Comparison of ENCODE assay signal across 13 cellular contexts in genomic region chr1:12480031-12480430, GRCh38.
DNase-seq lines count a peak whose midpoint lies in the region; ATAC-seq and TF ChIP-seq lines count a peak whose summit lies in the region.
"Had no signal": no experiment of that assay in that cellular context is flagged by ENCODE, and none has a peak within 500 bp of the region (broad histone marks: within the 10 kb centered on the region; RNA-seq: fewer than 3 reads in every experiment).

No MANE protein-coding gene starts in this region.

- H3K9me3 Mint-ChIP-seq in CD8-positive, alpha-beta T cell: no peaks in the 10 kb centered on the region
- H3K9me3 Mint-ChIP-seq: neural crest cell had no signal

- H3K4me1 Mint-ChIP-seq in CD8-positive, alpha-beta T cell (ENCODE audit: low read depth): peaks cover 73% of the 10 kb centered on the region

- H3K4me3 ChIP-seq in CD8-positive, alpha-beta T cell (ENCODE audit: low read depth, low read length): no peak overlapping the region
- no peak overlapping the region for H3K4me3 ChIP-seq in Panc1 (ENCODE audit: low read depth in 2 of 2, low read length in 2 of 2)
- no peak overlapping the region for H3K4me3 ChIP-seq in esophagus (ENCODE audit: low read depth in 1 of 2, low read length in 2 of 2)
- no peak overlapping the region for H3K4me3 ChIP-seq in rectal smooth muscle tissue (ENCODE audit: low read length)
- H3K4me3 ChIP-seq in suprapubic skin: no peak overlapping the region

- in situ Hi-C loops in Panc1 (cut with HindIII; ENCODE audit: low pct_unique_long_range_greater_than_20kb, low sequenced_read_pairs): no loop called here

- no peak for TF ChIP-seq POLR2A in suprapubic skin (IDR thresholded peaks at IDR 0.05)

- peak overlapping the region; percentile 89 for H3K27ac Mint-ChIP-seq in CD8-positive, alpha-beta T cell

- no peak for TF ChIP-seq EP300 in suprapubic skin (IDR thresholded peaks at IDR 0.05)

- no peaks in the 10 kb centered on the region for H3K9me3 ChIP-seq in CD8-positive, alpha-beta T cell (ENCODE audit: low read length)
- peaks cover 8% of the 10 kb centered on the region; the same call in 1 of the 2 replicates for H3K9me3 ChIP-seq in Panc1 (ENCODE audit: control insufficient read depth, insufficient read depth, low read depth, low read length)
- no peaks in the 10 kb centered on the region for H3K9me3 ChIP-seq in esophagus (ENCODE audit: control insufficient read depth in 2 of 2, insufficient read depth in 1 of 2, low read depth in 1 of 2, low read length in 1 of 2)
- H3K9me3 ChIP-seq in suprapubic skin: no peaks in the 10 kb centered on the region

- H3K36me3 Mint-ChIP-seq in CD8-positive, alpha-beta T cell: peaks cover 21% of the 10 kb centered on the region

- no peak overlapping the region for H3K27ac ChIP-seq in CD8-positive, alpha-beta T cell (ENCODE audit: low read depth, low read length)
- peak overlapping the region; percentile 99 for H3K27ac ChIP-seq in Panc1 (ENCODE audit: low read length)
- H3K27ac ChIP-seq in esophagus (ENCODE audit: low read depth in 2 of 2, low read length in 1 of 2): peak overlapping the region; percentile 93 to 98
- H3K27ac ChIP-seq in rectal smooth muscle tissue (ENCODE audit: low read depth, low read length): peak overlapping the region; percentile 53
- no peak overlapping the region for H3K27ac ChIP-seq in suprapubic skin
- H3K27ac ChIP-seq: WERI-Rb-1 had no signal

- TF ChIP-seq CTCF in CD8-positive, alpha-beta T cell (IDR thresholded peaks at IDR 0.05): no peak
- TF ChIP-seq CTCF in Panc1 (IDR thresholded peaks at IDR 0.05) (no peak), suprapubic skin (IDR thresholded peaks at IDR 0.05) (no peak)

- POLR2A ChIA-PET in CD8-positive, alpha-beta T cell (lab: Charles Lee): no interaction called here
- POLR2A ChIA-PET in Panc1 (lab: Charles Lee): no interaction called here

- 95 to 96% methylated on average over 3 of the region's 3 CpGs for WGBS in esophagus, 2 donors
- WGBS in suprapubic skin: 97% methylated on average over 3 of the region's 3 CpGs

- DNase-seq in CD8-positive, alpha-beta T cell: no peak
- DNase-seq in Panc1 (ENCODE audit: low read depth, low spot score): no peak
- DNase-seq in AG08395 (ENCODE audit: low spot score): no peak
- no peak for DNase-seq in DMS53 treated with DMSO at 0.1 percent for 48 hours (lab: John Stamatoyannopoulos, UW; ENCODE audit: unreplicated experiment)
- no peak for DNase-seq in suprapubic skin (ENCODE audit: low spot score in 2 of 2)
- DNase-seq: activated naive CD4-positive, alpha-beta T cell treated with Interleukin-2 at 50 U/mL for 16 hours; NCI-H1930; stimulated activated CD4-positive, alpha-beta T cell treated with anti-CD3 and anti-CD28 coated beads, Interleukin-1b, Interleukin-23, amount 100 ng/mL, for 48 hours; WERI-Rb-1 had no signal

- H3K27me3 Mint-ChIP-seq in CD8-positive, alpha-beta T cell (ENCODE audit: low read depth): no peaks in the 10 kb centered on the region

- CTCF ChIA-PET in CD8-positive, alpha-beta T cell (lab: Charles Lee): interaction anchor here (0.8 to 1.4 kb wide), 2 partner anchors 119 to 141 kb away, joined by 3 to 4 read pairs; no protein-coding TSS in a partner anchor
- CTCF ChIA-PET in Panc1 (lab: Charles Lee): no interaction called here

- intact Hi-C loops in CD8-positive, alpha-beta T cell (cut with DNase I, micrococcal nuclease): no loop called here
- intact Hi-C loops in Panc1 (cut with micrococcal nuclease; ENCODE audit: unreplicated experiment): loop anchor here (5.0 kb wide), 1 partner anchor 47 kb away; no protein-coding TSS in a partner anchor

- H3K27me3 ChIP-seq in CD8-positive, alpha-beta T cell (ENCODE audit: insufficient read depth, low read length): no peaks in the 10 kb centered on the region
- no peaks in the 10 kb centered on the region for H3K27me3 ChIP-seq in Panc1 (ENCODE audit: control insufficient read depth, insufficient read depth, low read length)
- H3K27me3 ChIP-seq in esophagus (ENCODE audit: control insufficient read depth in 1 of 2, insufficient read depth in 2 of 2, low read length in 2 of 2): no peaks in the 10 kb centered on the region
- no peaks in the 10 kb centered on the region for H3K27me3 ChIP-seq in rectal smooth muscle tissue (ENCODE audit: control insufficient read depth, insufficient read depth, low read length)
- no peaks in the 10 kb centered on the region for H3K27me3 ChIP-seq in suprapubic skin

- no peak for ATAC-seq in CD8-positive, alpha-beta T cell
- no peak for ATAC-seq in Panc1
- no peak for ATAC-seq in HG03354 (IDR thresholded peaks at IDR 0.05; ENCODE audit: poor library complexity, severe bottlenecking, unreplicated experiment)

- no TSS peak for BruUV-seq in Panc1 (replicated peaks; lab: Mats Ljungman, UMichigan)

- no peaks in the 10 kb centered on the region for H3K36me3 ChIP-seq in CD8-positive, alpha-beta T cell (ENCODE audit: insufficient read depth, low read length)
- H3K36me3 ChIP-seq in Panc1 (ENCODE audit: control insufficient read depth, insufficient read depth, low read length): no peaks in the 10 kb centered on the region
- H3K36me3 ChIP-seq in esophagus (ENCODE audit: control insufficient read depth in 2 of 2, insufficient read depth in 2 of 2, low read length in 1 of 2): peaks cover 0 to 4% of the 10 kb centered on the region in 2 donors
- H3K36me3 ChIP-seq in rectal smooth muscle tissue (ENCODE audit: control insufficient read depth, insufficient read depth, low read length): no peaks in the 10 kb centered on the region
- no peaks in the 10 kb centered on the region for H3K36me3 ChIP-seq in suprapubic skin
- H3K36me3 ChIP-seq: WERI-Rb-1 had no signal

- peak overlapping the region; percentile 26 for H3K4me3 Mint-ChIP-seq in CD8-positive, alpha-beta T cell
- H3K4me3 Mint-ChIP-seq: neural crest cell had no signal

- H3K4me1 ChIP-seq in CD8-positive, alpha-beta T cell (ENCODE audit: insufficient read depth, low read length): peaks cover 71% of the 10 kb centered on the region
- peaks cover 67% of the 10 kb centered on the region for H3K4me1 ChIP-seq in Panc1 (ENCODE audit: control insufficient read depth, insufficient read depth, low read length)
- peaks cover 21 to 33% of the 10 kb centered on the region in 2 donors for H3K4me1 ChIP-seq in esophagus (ENCODE audit: control insufficient read depth in 2 of 2, insufficient read depth in 2 of 2, low read length in 1 of 2)
- peaks cover 48% of the 10 kb centered on the region for H3K4me1 ChIP-seq in rectal smooth muscle tissue (ENCODE audit: control insufficient read depth, insufficient read depth, low read length)
- peaks cover 69% of the 10 kb centered on the region for H3K4me1 ChIP-seq in suprapubic skin

- H3K9ac ChIP-seq in rectal smooth muscle tissue (ENCODE audit: low read length): no peak overlapping the region

Comparison
In these comparisons a context has a peak if more than half of its experiments do, and no peak if none do; other contexts are left out.
1. H3K27ac ChIP-seq: peak in Panc1 (single experiment), esophagus (2 of 2) and rectal smooth muscle tissue (single experiment); none in CD8-positive, alpha-beta T cell (single experiment) and suprapubic skin (single experiment).